Comparison of ENCODE assay signal across 19 cellular contexts in the genomic region with DNA sequence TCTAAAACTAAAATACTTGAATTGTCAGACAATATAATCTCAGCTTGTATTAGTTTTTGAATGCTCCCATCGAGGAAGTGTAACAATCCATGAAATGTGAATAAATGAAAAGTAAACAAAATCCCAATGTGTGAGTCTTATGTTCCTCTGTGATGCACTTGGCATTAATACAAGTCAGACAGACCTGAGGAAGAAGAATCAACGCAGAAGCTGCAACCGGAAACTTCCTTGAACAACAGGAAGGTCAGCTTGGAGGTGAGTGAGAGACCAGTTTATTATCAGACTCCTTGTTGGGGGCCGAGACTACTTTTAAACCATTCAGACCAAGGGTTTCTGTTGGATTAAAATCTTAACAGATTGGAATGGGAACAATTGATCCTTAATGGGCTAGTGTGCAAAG. TPM values are rescaled to one million over a fixed set of nuclear protein-coding genes. Genes with fewer than 3 reads are reported as not detected.
DNase-seq lines count a peak whose midpoint lies in the region; ATAC-seq, FAIRE-seq and TF ChIP-seq lines count a peak whose summit lies in the region.
"Had no signal": no experiment of that assay in that cellular context is flagged by ENCODE, and none has a peak within 500 bp of the region (broad histone marks: within the 10 kb centered on the region; RNA-seq: fewer than 3 reads in every experiment).

No MANE protein-coding gene starts in this region.

- no peaks in the 10 kb centered on the region for H3K9me3 ChIP-seq in K562 (replicated peaks; ENCODE audit: control insufficient read depth, insufficient read depth, low read depth, low read length)
- H3K9me3 ChIP-seq: MG63 had no signal

- H3K27ac ChIP-seq in K562 (ENCODE audit: extremely low read depth, low read depth, low read length): no peak overlapping the region

- no peak overlapping the region for H3K4me3 Mint-ChIP-seq in activated CD4-positive, alpha-beta T cell treated with anti-CD3 and anti-CD28 coated beads for 36 hours
- H3K4me3 Mint-ChIP-seq in activated CD4-positive, alpha-beta T cell treated with anti-CD3 and anti-CD28 coated beads, Interleukin-2, amount 10 ng/mL, durations not matched to agents 7 days and 5 days: no peak overlapping the region
- H3K4me3 Mint-ChIP-seq in memory B cell (no peak overlapping the region), type B pancreatic cell (no peak overlapping the region)

- H3K4me1 Mint-ChIP-seq in activated CD4-positive, alpha-beta T cell treated with anti-CD3 and anti-CD28 coated beads for 36 hours: peaks cover 9% of the 10 kb centered on the region
- H3K4me1 Mint-ChIP-seq in activated CD4-positive, alpha-beta T cell treated with anti-CD3 and anti-CD28 coated beads, Interleukin-2, amount 10 ng/mL, durations not matched to agents 7 days and 5 days: peaks cover 16% of the 10 kb centered on the region
- no peaks in the 10 kb centered on the region for H3K4me1 Mint-ChIP-seq in memory B cell
- peaks cover 11% of the 10 kb centered on the region for H3K4me1 Mint-ChIP-seq in type B pancreatic cell (ENCODE audit: unreplicated experiment)

- TF ChIP-seq RAD21 in K562 (CRISPR knock-in tag; conservative IDR thresholded peaks at IDR 0.05 in 1 of 2, IDR thresholded peaks at IDR 0.05 in 1 of 2): no peak

- H3K36me3 Mint-ChIP-seq in activated CD4-positive, alpha-beta T cell treated with anti-CD3 and anti-CD28 coated beads for 36 hours (ENCODE audit: low read depth): peaks cover 39% of the 10 kb centered on the region
- H3K36me3 Mint-ChIP-seq in activated CD4-positive, alpha-beta T cell treated with anti-CD3 and anti-CD28 coated beads, Interleukin-2, amount 10 ng/mL, durations not matched to agents 7 days and 5 days (ENCODE audit: low read depth): peaks cover 49% of the 10 kb centered on the region
- H3K36me3 Mint-ChIP-seq in memory B cell (peaks cover 12% of the 10 kb centered on the region), type B pancreatic cell (peaks cover 11% of the 10 kb centered on the region)

- intact Hi-C loops in activated CD4-positive, alpha-beta T cell treated with anti-CD3 and anti-CD28 coated beads for 36 hours (cut with DNase I, micrococcal nuclease): no loop called here
- intact Hi-C loops in K562 (cut with micrococcal nuclease): no loop called here

- in situ Hi-C loops in K562 (cut with MboI): no loop called here

- peaks cover 32% of the 10 kb centered on the region; the same call in 2 of the 3 replicates for H3K36me3 ChIP-seq in K562 (ENCODE audit: control insufficient read depth, insufficient read depth, low read length)

- no peak overlapping the region for H3K4me3 ChIP-seq in K562
- H3K4me3 ChIP-seq: GM12878, MG63 had no signal

- POLR2A ChIA-PET in activated CD4-positive, alpha-beta T cell treated with anti-CD3 and anti-CD28 coated beads for 36 hours (lab: Charles Lee): no interaction called here
- POLR2A ChIA-PET in activated CD4-positive, alpha-beta T cell treated with anti-CD3 and anti-CD28 coated beads, Interleukin-2, amount 10 ng/mL, durations not matched to agents 7 days and 5 days (lab: Charles Lee): no interaction called here
- POLR2A ChIA-PET in K562 (lab: Yijun Ruan, JAX): no interaction called here

- no peak for ATAC-seq in activated CD4-positive, alpha-beta T cell treated with anti-CD3 and anti-CD28 coated beads for 36 hours
- ATAC-seq in K562 (no peak), memory B cell (ENCODE audit: low read depth) (no peak), GM19351 (IDR thresholded peaks at IDR 0.05; ENCODE audit: unreplicated experiment) (no peak), HG03442 (IDR thresholded peaks at IDR 0.05; ENCODE audit: unreplicated experiment) (no peak)
- ATAC-seq: GM12878 had no signal

- CTCF ChIA-PET in activated CD4-positive, alpha-beta T cell treated with anti-CD3 and anti-CD28 coated beads for 36 hours (lab: Charles Lee): no interaction called here
- CTCF ChIA-PET in activated CD4-positive, alpha-beta T cell treated with anti-CD3 and anti-CD28 coated beads, Interleukin-2, amount 10 ng/mL, durations not matched to agents 7 days and 5 days (lab: Charles Lee): no interaction called here
- CTCF ChIA-PET in K562 (lab: Yijun Ruan, JAX; ENCODE audit: low intra/inter-chr PET ratio): no interaction called here

- 79% methylated on average over 4 of the region's 4 CpGs for WGBS in K562 (ENCODE audit: insufficient coverage, low coverage, missing lambda C conversion rate)

- H3K79me2 ChIP-seq in K562 (ENCODE audit: control insufficient read depth, insufficient read depth, low read length): no peaks in the 10 kb centered on the region

- DNase-seq in activated CD4-positive, alpha-beta T cell treated with anti-CD3 and anti-CD28 coated beads for 36 hours: no peak
- no peak for DNase-seq in activated CD4-positive, alpha-beta T cell treated with anti-CD3 and anti-CD28 coated beads, Interleukin-2, amount 10 ng/mL, durations not matched to agents 7 days and 5 days
- DNase-seq in K562 (ENCODE audit: extremely low read depth in 1 of 4, low spot score in 3 of 4) (no peak), memory B cell (ENCODE audit: low spot score in 2 of 2) (no peak), type B pancreatic cell (ENCODE audit: extremely low spot score, unreplicated experiment) (no peak), D721Med (ENCODE audit: insufficient read length, low spot score) (no peak)
- DNase-seq: 8988T, DMS 273 treated with DMSO at 0.1 percent for 48 hours, GDM1, MG63, NCI-H1105, NCI-H1694, NCI-H345, NCI-H526 treated with DMSO at 0.1 percent for 48 hours, SHP77 treated with DMSO at 0.1 percent for 48 hours had no signal

- no peak overlapping the region for H2AFZ ChIP-seq in K562 (ENCODE audit: low read depth, low read length)

- H3K4me2 ChIP-seq in K562 (ENCODE audit: insufficient read depth, low read length): no peak overlapping the region

- TF ChIP-seq CTCF in K562 (IDR thresholded peaks at IDR 0.05 in 2 of 3, conservative IDR thresholded peaks at IDR 0.05 in 1 of 3; ENCODE audit: insufficient read depth in 2 of 3, low read depth in 1 of 3, low read length in 3 of 3): no peak
- no peak for TF ChIP-seq CTCF in type B pancreatic cell (conservative IDR thresholded peaks at IDR 0.05)
- TF ChIP-seq CTCF in D721Med (IDR thresholded peaks at IDR 0.05; ENCODE audit: insufficient read depth, missing control alignments): no peak

- H4K20me1 ChIP-seq in K562 (replicated peaks; ENCODE audit: control insufficient read depth, insufficient read depth, low read length): no peaks in the 10 kb centered on the region

- H3K9me3 Mint-ChIP-seq in activated CD4-positive, alpha-beta T cell treated with anti-CD3 and anti-CD28 coated beads for 36 hours (ENCODE audit: low read depth): no peaks in the 10 kb centered on the region
- no peaks in the 10 kb centered on the region for H3K9me3 Mint-ChIP-seq in activated CD4-positive, alpha-beta T cell treated with anti-CD3 and anti-CD28 coated beads, Interleukin-2, amount 10 ng/mL, durations not matched to agents 7 days and 5 days
- H3K9me3 Mint-ChIP-seq in memory B cell (no peaks in the 10 kb centered on the region), type B pancreatic cell (no peaks in the 10 kb centered on the region)

- H3K9me1 ChIP-seq in K562 (ENCODE audit: control insufficient read depth, insufficient read depth, low read length): no peaks in the 10 kb centered on the region

- BruUV-seq in K562 (replicated peaks; lab: Mats Ljungman, UMichigan): no TSS peak

- H3K9ac ChIP-seq in K562 (ENCODE audit: insufficient read depth in 1 of 2, low read depth in 2 of 2, low read length in 2 of 2): no peak overlapping the region

- FAIRE-seq in K562 (lab: Jason Lieb, UNC) (peak; percentile 6), D721Med (lab: Jason Lieb, UNC) (no peak)
- FAIRE-seq: GM18507 had no signal

- peak overlapping the region; percentile 12 for H3K27ac Mint-ChIP-seq in activated CD4-positive, alpha-beta T cell treated with anti-CD3 and anti-CD28 coated beads for 36 hours
- no peak overlapping the region for H3K27ac Mint-ChIP-seq in activated CD4-positive, alpha-beta T cell treated with anti-CD3 and anti-CD28 coated beads, Interleukin-2, amount 10 ng/mL, durations not matched to agents 7 days and 5 days
- H3K27ac Mint-ChIP-seq in memory B cell: peak overlapping the region; percentile 24
- peak overlapping the region; percentile 85 for H3K27ac Mint-ChIP-seq in type B pancreatic cell

- no peaks in the 10 kb centered on the region for H3K27me3 Mint-ChIP-seq in activated CD4-positive, alpha-beta T cell treated with anti-CD3 and anti-CD28 coated beads for 36 hours
- H3K27me3 Mint-ChIP-seq in activated CD4-positive, alpha-beta T cell treated with anti-CD3 and anti-CD28 coated beads, Interleukin-2, amount 10 ng/mL, durations not matched to agents 7 days and 5 days: no peaks in the 10 kb centered on the region
- no peaks in the 10 kb centered on the region for H3K27me3 Mint-ChIP-seq in memory B cell
- no peaks in the 10 kb centered on the region for H3K27me3 Mint-ChIP-seq in type B pancreatic cell

- TF ChIP-seq POLR2A in K562 (conservative IDR thresholded peaks at IDR 0.05): no peak

- no peak for TF ChIP-seq EP300 in K562 (IDR thresholded peaks at IDR 0.05; ENCODE audit: low read length)

- H3K27me3 ChIP-seq in K562 (ENCODE audit: control insufficient read depth in 2 of 2, insufficient read depth in 2 of 2, low read length in 2 of 2): no peaks in the 10 kb centered on the region
- H3K27me3 ChIP-seq: MG63 had no signal

- peaks cover 5 to 6% of the 10 kb centered on the region in 2 experiments; a peak in 4 of 5 replicates for H3K4me1 ChIP-seq in K562 (replicated peaks in 1 of 2; ENCODE audit: control insufficient read depth in 2 of 2, insufficient read depth in 2 of 2, low read length in 2 of 2)

RNA-seq across cellular contexts. Expression of a gene that starts 24.2 kb away (rescaled TPM):
- total RNA-seq in activated CD4-positive, alpha-beta T cell treated with anti-CD3 and anti-CD28 coated beads for 36 hours: 100 to 1,000 TPM; 136 to 141 TPM
- total RNA-seq in activated CD4-positive, alpha-beta T cell treated with anti-CD3 and anti-CD28 coated beads, Interleukin-2, amount 10 ng/mL, durations not matched to agents 7 days and 5 days: 100 to 1,000 TPM; 180 to 183 TPM
- 29.2 and 70.6 TPM in 2 replicates for total RNA-seq in K562 (2011; cell fraction: chromatin; rRNA removed; ENCODE audit: low replicate concordance)
- total RNA-seq in K562 (2011; cell fraction: nucleolus; rRNA removed): 26.7 and 30.3 TPM in 2 replicates
- 33.5 and 52.8 TPM in 2 replicates for total RNA-seq in K562 (2011; cell fraction: nucleoplasm; rRNA removed)
- total RNA-seq in K562 (2014; rRNA removed) (77.6 and 85.3 TPM in 2 replicates), K562 (2014; rRNA removed; fragmentation: Illumina TruSeq; extraction: Trizol) (55.3 and 62.0 TPM in 2 replicates), K562 (2015; rRNA removed; fragmentation: Illumina TruSeq; extraction: Trizol) (61.8 and 62.2 TPM in 2 replicates), K562 (2021) (83.7 and 84.2 TPM in 2 replicates), type B pancreatic cell (ENCODE audit: low replicate concordance) (83.6 and 93.0 TPM in 2 replicates)
- polyA plus RNA-seq in K562 (2011; rRNA removed) (21.8 and 29.3 TPM in 2 replicates), K562 (2014; fragmentation: Illumina TruSeq; extraction: Trizol) (44.8 and 57.5 TPM in 2 replicates), K562 (2014; fragmentation: Nextera tagmentation; extraction: Ambion mirVana) (10 to 100 TPM; 23.8 to 25.9 TPM), K562 (2014; rRNA removed) (39.3 and 49.3 TPM in 2 replicates)
- polyA plus RNA-seq in K562 (2011; cell fraction: cytosol; rRNA removed): 17.4 and 20.5 TPM in 2 replicates
- 16.0 and 30.2 TPM in 2 replicates for polyA plus RNA-seq in K562 (2011; cell fraction: nucleus; rRNA removed)
- 23.7 and 44.7 TPM in 2 replicates for polyA plus RNA-seq in K562 (2012)
- 43.2 and 54.9 TPM in 2 replicates for polyA minus RNA-seq in K562 (2011; rRNA and poly(A)+ RNA removed)
- 17.9 and 19.7 TPM in 2 replicates for polyA minus RNA-seq in K562 (2011; cell fraction: cytosol; rRNA and poly(A)+ RNA removed)
- 22.3 and 30.1 TPM in 2 replicates for polyA minus RNA-seq in K562 (2011; cell fraction: nucleus; rRNA and poly(A)+ RNA removed)

RNA-seq across cellular contexts. Expression of a gene that starts 52.8 kb away (rescaled TPM):
- 10 to 100 TPM; 24.8 to 29.6 TPM for total RNA-seq in activated CD4-positive, alpha-beta T cell treated with anti-CD3 and anti-CD28 coated beads for 36 hours
- total RNA-seq in activated CD4-positive, alpha-beta T cell treated with anti-CD3 and anti-CD28 coated beads, Interleukin-2, amount 10 ng/mL, durations not matched to agents 7 days and 5 days: 10 to 100 TPM; 13.3 to 17.8 TPM
- 2.7 and 4.4 TPM in 2 replicates for total RNA-seq in K562 (2011; cell fraction: chromatin; rRNA removed; ENCODE audit: low replicate concordance)
- total RNA-seq in K562 (2011; cell fraction: nucleolus; rRNA removed): 2.4 and 3.7 TPM in 2 replicates
- total RNA-seq in K562 (2011; cell fraction: nucleoplasm; rRNA removed): 2.3 and 3.2 TPM in 2 replicates
- 8.5 and 11.5 TPM in 2 replicates for total RNA-seq in K562 (2014; rRNA removed)
- 3.0 TPM in 2 replicates for total RNA-seq in K562 (2014; rRNA removed; fragmentation: Illumina TruSeq; extraction: Trizol)
- total RNA-seq in K562 (2015; rRNA removed; fragmentation: Illumina TruSeq; extraction: Trizol): 5.0 and 5.9 TPM in 2 replicates
- total RNA-seq in K562 (2021): 11.7 and 12.1 TPM in 2 replicates
- 7.7 and 7.9 TPM in 2 replicates for polyA plus RNA-seq in K562 (2011; rRNA removed)
- 8.7 and 16.2 TPM in 2 replicates for polyA plus RNA-seq in K562 (2011; cell fraction: cytosol; rRNA removed)
- polyA plus RNA-seq in K562 (2011; cell fraction: nucleus; rRNA removed): 9.8 and 13.3 TPM in 2 replicates
- polyA plus RNA-seq in K562 (2012): 7.7 and 9.5 TPM in 2 replicates
- 6.4 and 8.3 TPM in 2 replicates for polyA plus RNA-seq in K562 (2014; fragmentation: Illumina TruSeq; extraction: Trizol)
- polyA plus RNA-seq in K562 (2014; fragmentation: Nextera tagmentation; extraction: Ambion mirVana): under 1 TPM; 0.24 to 0.46 TPM
- polyA plus RNA-seq in K562 (2014; rRNA removed): 8.1 and 12.1 TPM in 2 replicates
- polyA minus RNA-seq in K562 (2011; rRNA and poly(A)+ RNA removed): 2.1 and 4.3 TPM in 2 replicates
- 6.1 and 6.6 TPM in 2 replicates for polyA minus RNA-seq in K562 (2011; cell fraction: cytosol; rRNA and poly(A)+ RNA removed)
- polyA minus RNA-seq in K562 (2011; cell fraction: nucleus; rRNA and poly(A)+ RNA removed): 1.1 and 1.8 TPM in 2 replicates
- total RNA-seq in type B pancreatic cell (ENCODE audit: low replicate concordance): 54.1 and 68.0 TPM in 2 replicates
